Comparison of ENCODE assay signal across 19 cellular contexts in genomic region chr3:25973111-25973510, GRCh38.
"Had no signal": no experiment of that assay in that cellular context is flagged by ENCODE, and none has a peak within 500 bp of the region (broad histone marks: within the 10 kb centered on the region; RNA-seq: fewer than 3 reads in every experiment).

No MANE protein-coding gene starts in this region.

- H3K4me3 ChIP-seq: adrenal gland, breast epithelium, gastroesophageal sphincter, heart right ventricle, right atrium auricular region, suprapubic skin, transverse colon had no signal

- H3K4me1 ChIP-seq: adrenal gland, breast epithelium, gastroesophageal sphincter, heart right ventricle, right atrium auricular region, suprapubic skin, transverse colon had no signal

- DNase-seq: activated CD4-positive, alpha-beta T cell treated with anti-CD3 and anti-CD28 coated beads for 1 hour; activated CD8-positive, alpha-beta memory T cell treated with anti-CD3 and anti-CD28 coated beads for 24 hours; activated CD8-positive, alpha-beta memory T cell treated with anti-CD3 and anti-CD28 coated beads, Interleukin-2, amount 50 U/mL, for 48 hours; activated effector memory CD4-positive, alpha-beta T cell treated with anti-CD3 and anti-CD28 coated beads, Interleukin-2, amount 50 U/mL, for 16 hours; activated T-cell treated with anti-CD3 and anti-CD28 coated beads, Interleukin-2, amount 50 U/mL, for 72 hours; adrenal gland; cerebellar nuclear complex; effector CD8-positive, alpha-beta T cell; heart right ventricle; immature natural killer cell; kidney glomerular epithelial cell; left ventricle myocardium superior; stimulated activated naive CD8-positive, alpha-beta T cell treated with anti-CD3 and anti-CD28 coated beads, Interleukin-15, amount 100 ng/mL, for 72 hours; transverse colon had no signal

- H3K27me3 ChIP-seq: adrenal gland, breast epithelium, gastroesophageal sphincter, heart right ventricle, right atrium auricular region, suprapubic skin, transverse colon had no signal

- H3K36me3 ChIP-seq: adrenal gland, breast epithelium, gastroesophageal sphincter, heart right ventricle, right atrium auricular region, suprapubic skin, transverse colon had no signal

- H3K27ac ChIP-seq: adrenal gland, breast epithelium, gastroesophageal sphincter, heart right ventricle, right atrium auricular region, suprapubic skin, transverse colon, VCaP had no signal

- H3K9me3 ChIP-seq: adrenal gland, breast epithelium, right atrium auricular region, transverse colon had no signal
